In the genomic region with DNA sequence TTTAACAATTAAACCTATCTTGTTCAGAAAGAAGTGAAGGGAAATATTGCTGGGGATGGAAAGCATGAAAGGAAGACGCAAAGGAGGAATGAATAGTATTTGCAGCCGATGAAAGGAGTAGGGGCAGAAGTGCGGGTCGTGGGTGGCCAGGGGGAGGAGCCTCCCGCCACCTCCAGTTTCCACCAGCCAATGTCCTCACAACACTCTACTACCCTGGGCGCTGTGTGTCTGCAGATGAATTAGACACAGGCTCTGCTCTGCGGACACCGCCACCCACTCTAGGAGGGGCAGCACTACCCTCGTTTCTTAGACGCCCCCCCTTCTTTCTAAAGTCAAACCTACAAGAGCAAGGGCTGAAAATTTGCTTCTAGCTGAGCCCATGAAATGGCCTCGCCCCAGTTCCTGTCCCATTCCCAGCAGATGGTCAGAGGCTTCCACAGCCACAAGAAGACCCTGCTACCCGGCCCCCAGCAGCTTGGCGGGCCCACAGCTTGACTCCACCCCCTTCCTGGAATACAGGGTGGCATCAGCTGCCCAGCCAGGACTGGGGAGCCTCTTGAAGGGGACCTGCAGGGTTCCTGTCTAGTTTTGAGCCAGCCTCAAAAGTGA, we compare ENCODE assay signal across 18 cellular contexts.
DNase-seq lines count a peak whose midpoint lies in the region; ATAC-seq and TF ChIP-seq lines count a peak whose summit lies in the region.
"Had no signal": no experiment of that assay in that cellular context is flagged by ENCODE, and none has a peak within 500 bp of the region (broad histone marks: within the 10 kb centered on the region; RNA-seq: fewer than 3 reads in every experiment).

No MANE protein-coding gene starts in this region.

- peaks cover 4% of the 10 kb centered on the region for H3K27me3 ChIP-seq in CD8-positive, alpha-beta T cell (ENCODE audit: insufficient read depth, low read length)

- ATAC-seq in CD8-positive, alpha-beta T cell = no peak
- ATAC-seq in omental fat pad (ENCODE audit: low FRiP score) = no peak
- ATAC-seq: K562 had no signal

- DNase-seq in activated CD8-positive, alpha-beta memory T cell treated with anti-CD3 and anti-CD28 coated beads for 24 hours = peak; percentile 24
- no peak for DNase-seq in activated CD8-positive, alpha-beta memory T cell treated with anti-CD3 and anti-CD28 coated beads, Interleukin-2, amount 50 U/mL, for 48 hours
- DNase-seq in NCI-H524 treated with DMSO at 0.1 percent for 48 hours (lab: John Stamatoyannopoulos, UW) (peak; percentile 45), islet precursor cell (peak; percentile 46), germinal center (ENCODE audit: low spot score) (no peak), omental fat pad (ENCODE audit: low spot score) (no peak)
- DNase-seq in CD8-positive, alpha-beta T cell = no peak
- DNase-seq: DMS153, EL, H9, NCI-H1417 treated with DMSO at 0.1 percent for 48 hours, NCI-H2029, NCI-H526 treated with DMSO at 0.1 percent for 48 hours, OCI-M1, RPMI8226 had no signal

- no peaks in the 10 kb centered on the region for H3K4me1 Mint-ChIP-seq in CD8-positive, alpha-beta T cell (ENCODE audit: low read depth)

- intact Hi-C loops in CD8-positive, alpha-beta T cell (cut with DNase I, micrococcal nuclease) = no loop called here

- H3K27ac ChIP-seq in CD8-positive, alpha-beta T cell (ENCODE audit: low read depth, low read length) = no peak overlapping the region
- H3K27ac ChIP-seq: C4-2B, HL-60 had no signal

- no peaks in the 10 kb centered on the region for H3K9me3 ChIP-seq in CD8-positive, alpha-beta T cell (ENCODE audit: low read length)

- no peaks in the 10 kb centered on the region for H3K36me3 Mint-ChIP-seq in CD8-positive, alpha-beta T cell

- POLR2A ChIA-PET in CD8-positive, alpha-beta T cell (lab: Charles Lee) = no interaction called here

- no peaks in the 10 kb centered on the region for H3K9me3 Mint-ChIP-seq in CD8-positive, alpha-beta T cell
- H3K9me3 Mint-ChIP-seq: H9 had no signal

- peaks cover 55% of the 10 kb centered on the region for H3K27me3 Mint-ChIP-seq in CD8-positive, alpha-beta T cell (ENCODE audit: low read depth)

- no peak for TF ChIP-seq CTCF in CD8-positive, alpha-beta T cell (IDR thresholded peaks at IDR 0.05)
- TF ChIP-seq CTCF in omental fat pad (IDR thresholded peaks at IDR 0.05) = no peak

- H3K27ac Mint-ChIP-seq in CD8-positive, alpha-beta T cell = no peak overlapping the region
- H3K27ac Mint-ChIP-seq: H9 had no signal

- H3K4me3 Mint-ChIP-seq in CD8-positive, alpha-beta T cell = no peak overlapping the region
- H3K4me3 Mint-ChIP-seq: H9 had no signal

- H3K36me3 ChIP-seq in CD8-positive, alpha-beta T cell (ENCODE audit: insufficient read depth, low read length) = no peaks in the 10 kb centered on the region

- no peaks in the 10 kb centered on the region for H3K4me1 ChIP-seq in CD8-positive, alpha-beta T cell (ENCODE audit: insufficient read depth, low read length)

- CTCF ChIA-PET in CD8-positive, alpha-beta T cell (lab: Charles Lee) = interaction anchor here (0.7 kb wide), 1 partner anchor 1117 kb away, joined by 3 read pairs; no protein-coding TSS in a partner anchor

- H3K4me3 ChIP-seq in CD8-positive, alpha-beta T cell (ENCODE audit: low read depth, low read length) = no peak overlapping the region
- H3K4me3 ChIP-seq: K562 had no signal

Comparison
In these comparisons a context has a peak if more than half of its experiments do, and no peak if none do; other contexts are left out.
1. DNase-seq: peak in activated CD8-positive, alpha-beta memory T cell treated with anti-CD3 and anti-CD28 coated beads for 24 hours (single experiment), NCI-H524 treated with DMSO at 0.1 percent for 48 hours (single experiment) and islet precursor cell (single experiment); none in activated CD8-positive, alpha-beta memory T cell treated with anti-CD3 and anti-CD28 coated beads, Interleukin-2, amount 50 U/mL, for 48 hours (single experiment), germinal center (single experiment), CD8-positive, alpha-beta T cell (0 of 7) and omental fat pad (single experiment).